ENCODE assay signal across 8 cellular contexts in genomic region chr7:5296627-5297226, GRCh38. TPM values are rescaled to one million over a fixed set of nuclear protein-coding genes. Genes with fewer than 3 reads are reported as not detected.
DNase-seq lines count a peak whose midpoint lies in the region; ATAC-seq and TF ChIP-seq lines count a peak whose summit lies in the region.

No MANE protein-coding gene starts in this region.

- peak; percentile 58 for ATAC-seq in GM21723 (IDR thresholded peaks at IDR 0.05; ENCODE audit: unreplicated experiment)
- ATAC-seq in activated naive CD8-positive, alpha-beta T cell treated with anti-CD3 and anti-CD28 coated beads, Interleukin-2, amount 50 U/mL, for 24 hours = peak; percentile 63

- H3K4me1 ChIP-seq in spleen = peaks cover 0 to 16% (median 11%) of the 10 kb centered on the region in 6 donors

- H3K27me3 ChIP-seq in spleen (replicated peaks in 1 of 7) = peaks cover 0 to 40% (median 15%) of the 10 kb centered on the region in 7 donors

- H3K27ac ChIP-seq in spleen = no peak overlapping the region

- peaks cover 0 to 10% (median 5%) of the 10 kb centered on the region in 8 donors for H3K9me3 ChIP-seq in spleen

- WGBS in spleen, 5 donors = 7 to 24% (median 11%) methylated on average over 14 to 46 of the region's 47 CpGs

- H3K36me3 Mint-ChIP-seq in T-helper 2 cell treated with Interferon-gamma antibody and Interleukin-4, amounts not matched to agents 5 μg/mL and 100 μg/mL, for 36 hours (ENCODE audit: low read depth) = no peaks in the 10 kb centered on the region
- peaks cover 2% of the 10 kb centered on the region for H3K36me3 Mint-ChIP-seq in activated naive CD8-positive, alpha-beta T cell treated with anti-CD3 and anti-CD28 coated beads, Interleukin-2, amount 50 U/mL, for 24 hours (ENCODE audit: low read depth)
- H3K36me3 Mint-ChIP-seq in Calu3 (ENCODE audit: insufficient read depth, unreplicated experiment) (peaks cover 13% of the 10 kb centered on the region), progenitor cell of endocrine pancreas (ENCODE audit: insufficient read depth) (peaks cover 42% of the 10 kb centered on the region)

- no peak for TF ChIP-seq CTCF in spleen (IDR thresholded peaks at IDR 0.05 in 8 of 11, conservative IDR thresholded peaks at IDR 0.05 in 3 of 11)
- no peak for TF ChIP-seq CTCF in Calu3 (IDR thresholded peaks at IDR 0.05; ENCODE audit: unreplicated experiment)
- no peak for TF ChIP-seq CTCF in progenitor cell of endocrine pancreas (IDR thresholded peaks at IDR 0.05; ENCODE audit: unreplicated experiment)

- H3K36me3 ChIP-seq in spleen = no peaks in the 10 kb centered on the region

- CTCF ChIA-PET in Calu3 (lab: Charles Lee) = no interaction called here

- peak overlapping the region; percentile 85 for H3K4me3 Mint-ChIP-seq in T-helper 2 cell treated with Interferon-gamma antibody and Interleukin-4, amounts not matched to agents 5 μg/mL and 100 μg/mL, for 36 hours
- H3K4me3 Mint-ChIP-seq in activated naive CD8-positive, alpha-beta T cell treated with anti-CD3 and anti-CD28 coated beads, Interleukin-2, amount 50 U/mL, for 24 hours = peak overlapping the region; percentile 67
- H3K4me3 Mint-ChIP-seq in Calu3 (ENCODE audit: low read depth, unreplicated experiment) (no peak overlapping the region), progenitor cell of endocrine pancreas (ENCODE audit: low read depth) (no peak overlapping the region)

- no peak for TF ChIP-seq POLR2A in spleen (IDR thresholded peaks at IDR 0.05)

- H3K27me3 Mint-ChIP-seq in T-helper 2 cell treated with Interferon-gamma antibody and Interleukin-4, amounts not matched to agents 5 μg/mL and 100 μg/mL, for 36 hours (ENCODE audit: low read depth) = peaks cover 18% of the 10 kb centered on the region
- peaks cover 19% of the 10 kb centered on the region for H3K27me3 Mint-ChIP-seq in activated naive CD8-positive, alpha-beta T cell treated with anti-CD3 and anti-CD28 coated beads, Interleukin-2, amount 50 U/mL, for 24 hours
- H3K27me3 Mint-ChIP-seq in Calu3 (ENCODE audit: unreplicated experiment) (peaks cover 65% of the 10 kb centered on the region), progenitor cell of endocrine pancreas (no peaks in the 10 kb centered on the region)

- BruUV-seq in Calu3 (replicated peaks; lab: Mats Ljungman, UMichigan) = no TSS peak

- H3K9me3 Mint-ChIP-seq in T-helper 2 cell treated with Interferon-gamma antibody and Interleukin-4, amounts not matched to agents 5 μg/mL and 100 μg/mL, for 36 hours = no peaks in the 10 kb centered on the region
- H3K9me3 Mint-ChIP-seq in activated naive CD8-positive, alpha-beta T cell treated with anti-CD3 and anti-CD28 coated beads, Interleukin-2, amount 50 U/mL, for 24 hours = peaks cover 4% of the 10 kb centered on the region
- H3K9me3 Mint-ChIP-seq in Calu3 (ENCODE audit: low read depth, unreplicated experiment) (no peaks in the 10 kb centered on the region), progenitor cell of endocrine pancreas (ENCODE audit: low read depth) (no peaks in the 10 kb centered on the region)

- peaks cover 11% of the 10 kb centered on the region for H3K4me1 Mint-ChIP-seq in T-helper 2 cell treated with Interferon-gamma antibody and Interleukin-4, amounts not matched to agents 5 μg/mL and 100 μg/mL, for 36 hours (ENCODE audit: low read depth)
- H3K4me1 Mint-ChIP-seq in activated naive CD8-positive, alpha-beta T cell treated with anti-CD3 and anti-CD28 coated beads, Interleukin-2, amount 50 U/mL, for 24 hours = peaks cover 7% of the 10 kb centered on the region
- no peaks in the 10 kb centered on the region for H3K4me1 Mint-ChIP-seq in Calu3 (ENCODE audit: low read depth, unreplicated experiment)
- peaks cover 4% of the 10 kb centered on the region for H3K4me1 Mint-ChIP-seq in progenitor cell of endocrine pancreas (ENCODE audit: low read depth)

- H3K27ac Mint-ChIP-seq in T-helper 2 cell treated with Interferon-gamma antibody and Interleukin-4, amounts not matched to agents 5 μg/mL and 100 μg/mL, for 36 hours = peak overlapping the region; percentile 69
- H3K27ac Mint-ChIP-seq in activated naive CD8-positive, alpha-beta T cell treated with anti-CD3 and anti-CD28 coated beads, Interleukin-2, amount 50 U/mL, for 24 hours = no peak overlapping the region
- H3K27ac Mint-ChIP-seq in Calu3 (ENCODE audit: unreplicated experiment) (no peak overlapping the region), progenitor cell of endocrine pancreas (no peak overlapping the region)

- intact Hi-C loops in spleen (cut with DNase I; ENCODE audit: low total_unique reads) (no loop called here), Calu3 (cut with micrococcal nuclease; ENCODE audit: unreplicated experiment) (no loop called here)

- DNase-seq in T-helper 2 cell treated with Interferon-gamma antibody and Interleukin-4, amounts not matched to agents 5 μg/mL and 100 μg/mL, for 36 hours (ENCODE audit: low spot score) = peak; percentile 61
- peak; percentile 64 for DNase-seq in activated naive CD8-positive, alpha-beta T cell treated with anti-CD3 and anti-CD28 coated beads, Interleukin-2, amount 50 U/mL, for 24 hours
- DNase-seq in spleen (peak; percentile 83), retina (no peak), Calu3 (no peak), progenitor cell of endocrine pancreas (ENCODE audit: low spot score, unreplicated experiment) (no peak), NCI-H226 (no peak)

- H3K4me3 ChIP-seq in spleen = peak overlapping the region in 6 of 8 donors; percentile 14 to 63 (median 28)

RNA-seq across cellular contexts. Expression of gene SLC29A4, which starts 14.0 kb away (rescaled TPM):
- 1 to 10 TPM in 6 of 7 donors, under 1 TPM in 1; 0.33 to 2.9 (median 2.4) TPM for total RNA-seq in spleen
- polyA plus RNA-seq in spleen = 1 to 10 TPM in 2 of 3 donors, under 1 TPM in 1; 0.67 to 2.2 (median 1.1) TPM
- total RNA-seq in Calu3 (2022) = 1.9 and 2.5 TPM in 2 replicates
- 108 and 120 TPM in 2 replicates for total RNA-seq in progenitor cell of endocrine pancreas

Comparison
In these comparisons a context has a peak if more than half of its experiments do, and no peak if none do; other contexts are left out.
1. DNase-seq: peak in T-helper 2 cell treated with Interferon-gamma antibody and Interleukin-4, amounts not matched to agents 5 μg/mL and 100 μg/mL, for 36 hours (single experiment), activated naive CD8-positive, alpha-beta T cell treated with anti-CD3 and anti-CD28 coated beads, Interleukin-2, amount 50 U/mL, for 24 hours (single experiment) and spleen (single experiment); none in retina (single experiment), Calu3 (single experiment), progenitor cell of endocrine pancreas (single experiment) and NCI-H226 (single experiment).
2. H3K4me3 Mint-ChIP-seq: peak in T-helper 2 cell treated with Interferon-gamma antibody and Interleukin-4, amounts not matched to agents 5 μg/mL and 100 μg/mL, for 36 hours (single experiment) and activated naive CD8-positive, alpha-beta T cell treated with anti-CD3 and anti-CD28 coated beads, Interleukin-2, amount 50 U/mL, for 24 hours (single experiment); none in Calu3 (single experiment) and progenitor cell of endocrine pancreas (single experiment).
3. RNA of gene SLC29A4, which starts 14.0 kb away (total RNA-seq): 108 to 120 TPM in progenitor cell of endocrine pancreas; 1.9 to 2.5 TPM in Calu3 and 0.33 to 2.9 TPM in spleen; every median in the first group is over 10 times any median in the second.